In genomic region chr4:148539387-148539786, GRCh38 we compare ENCODE assay signal across 15 cellular contexts.
DNase-seq lines count a peak whose midpoint lies in the region; ATAC-seq, FAIRE-seq and TF ChIP-seq lines count a peak whose summit lies in the region.
"Had no signal": no experiment of that assay in that cellular context is flagged by ENCODE, and none has a peak within 500 bp of the region (broad histone marks: within the 10 kb centered on the region; RNA-seq: fewer than 3 reads in every experiment).

No MANE protein-coding gene starts in this region.

- FAIRE-seq in pancreas (lab: Jason Lieb, UNC), result no peak

- WGBS in pancreas, 2 donors, result 71 to 87% methylated on average over 3 of the region's 3 CpGs

- H3K27me3 ChIP-seq in pancreas, result no peaks in the 10 kb centered on the region
- H3K27me3 ChIP-seq: SJSA1 had no signal

- no peak overlapping the region for H3K4me3 Mint-ChIP-seq in WTC11
- no peak overlapping the region for H3K4me3 Mint-ChIP-seq in nephron progenitor cell
- H3K4me3 Mint-ChIP-seq: CD8-positive, alpha-beta T cell had no signal

- H3K27ac Mint-ChIP-seq in WTC11 (no peak overlapping the region), nephron progenitor cell (no peak overlapping the region)
- H3K27ac Mint-ChIP-seq: CD8-positive, alpha-beta T cell had no signal

- intact Hi-C loops in mucosa of descending colon (cut with DNase I, micrococcal nuclease) (no loop called here), pancreas (cut with DNase I) (no loop called here)

- peaks cover 23% of the 10 kb centered on the region for H3K4me1 ChIP-seq in mucosa of descending colon (ENCODE audit: low read depth)
- no peaks in the 10 kb centered on the region for H3K4me1 ChIP-seq in pancreas
- H3K4me1 ChIP-seq: SJSA1 had no signal

- H3K9me3 Mint-ChIP-seq in WTC11, result peaks cover 14% of the 10 kb centered on the region
- H3K9me3 Mint-ChIP-seq in nephron progenitor cell, result peaks cover 9% of the 10 kb centered on the region

- no peaks in the 10 kb centered on the region for H3K27me3 Mint-ChIP-seq in WTC11 (ENCODE audit: low read depth)
- no peaks in the 10 kb centered on the region for H3K27me3 Mint-ChIP-seq in nephron progenitor cell (ENCODE audit: low read depth, poor library complexity)

- POLR2A ChIA-PET in WTC11 (lab: Charles Lee), result no interaction called here

- CTCF ChIA-PET in WTC11 (lab: Charles Lee), result no interaction called here

- H3K36me3 Mint-ChIP-seq in WTC11 (peaks cover 7% of the 10 kb centered on the region), nephron progenitor cell (ENCODE audit: low read depth) (no peaks in the 10 kb centered on the region)

- no peak for DNase-seq in WTC11 (ENCODE audit: low spot score)
- DNase-seq in iPS DF 19.7 (ENCODE audit: low read depth, low spot score), result peak; percentile 2
- DNase-seq in mucosa of descending colon, result peak in 2 of 3 donors; percentile 56 to 77
- DNase-seq in pancreas, result no peak
- no peak for DNase-seq in NCI-H2029 treated with DMSO at 0.1 percent for 48 hours (lab: John Stamatoyannopoulos, UW)
- DNase-seq in nephron progenitor cell, result no peak
- DNase-seq: CD8-positive, alpha-beta T cell; HCEC 1CT; IMR-90; Kasumi-1; NCI-H1930; NCI-H510A treated with DMSO at 0.1 percent for 48 hours had no signal

- H3K9me3 ChIP-seq in mucosa of descending colon (peaks cover 7% of the 10 kb centered on the region), pancreas (no peaks in the 10 kb centered on the region)
- H3K9me3 ChIP-seq: SJSA1 had no signal

- 0 out of 2 replicates have a peak, but pooled peaks cover 2% of the 10 kb centered on the region for H3K4me1 Mint-ChIP-seq in WTC11
- peaks cover 6% of the 10 kb centered on the region for H3K4me1 Mint-ChIP-seq in nephron progenitor cell

- TF ChIP-seq CTCF in WTC11 (IDR thresholded peaks at IDR 0.05) (no peak), mucosa of descending colon (IDR thresholded peaks at IDR 0.05) (no peak), pancreas (IDR thresholded peaks at IDR 0.05) (no peak), nephron progenitor cell (IDR thresholded peaks at IDR 0.05) (no peak)

- ATAC-seq in WTC11 (peak; percentile 71), mucosa of descending colon (peak; percentile 93), pancreas (no peak), GM19035 (IDR thresholded peaks at IDR 0.05; ENCODE audit: unreplicated experiment) (no peak)
- ATAC-seq: CD8-positive, alpha-beta T cell had no signal

- H3K4me3 ChIP-seq in mucosa of descending colon (no peak overlapping the region), pancreas (no peak overlapping the region)
- H3K4me3 ChIP-seq: SJSA1 had no signal

- no peak overlapping the region for H3K27ac ChIP-seq in pancreas
- H3K27ac ChIP-seq: RWPE1, SJSA1 had no signal

- H3K36me3 ChIP-seq in mucosa of descending colon (ENCODE audit: low read depth), result no peaks in the 10 kb centered on the region
- no peaks in the 10 kb centered on the region for H3K36me3 ChIP-seq in pancreas
- H3K36me3 ChIP-seq: SJSA1 had no signal

TF ChIP-seq in WTC11, 78 proteins besides CTCF, POLR2A, EP300 and RAD21:
- TF ChIP-seq E2F4 (CRISPR knock-in tag; IDR thresholded peaks at IDR 0.05; ENCODE audit: borderline replicate concordance, low read depth), result no peak
- TF ChIP-seq EMX1 (CRISPR knock-in tag; IDR thresholded peaks at IDR 0.05), result no peak
- no peak for TF ChIP-seq ZNF281 (CRISPR knock-in tag; IDR thresholded peaks at IDR 0.05)
- no peak for TF ChIP-seq ATF6 (CRISPR knock-in tag; IDR thresholded peaks at IDR 0.05)
- no peak for TF ChIP-seq ATF1 (CRISPR knock-in tag; IDR thresholded peaks at IDR 0.05)
- TF ChIP-seq HMGA2 (CRISPR knock-in tag; IDR thresholded peaks at IDR 0.05), result no peak
- TF ChIP-seq ETV6 (CRISPR knock-in tag; IDR thresholded peaks at IDR 0.05), result no peak
- no peak for TF ChIP-seq OVOL2 (CRISPR knock-in tag; IDR thresholded peaks at IDR 0.05; ENCODE audit: borderline replicate concordance)
- TF ChIP-seq SMAD3 (CRISPR knock-in tag; IDR thresholded peaks at IDR 0.05; ENCODE audit: borderline replicate concordance), result no peak
- TF ChIP-seq FOXP4 (CRISPR knock-in tag; IDR thresholded peaks at IDR 0.05), result no peak
- TF ChIP-seq ZNF121 (CRISPR knock-in tag; IDR thresholded peaks at IDR 0.05), result no peak
- no peak for TF ChIP-seq MLX (CRISPR knock-in tag; IDR thresholded peaks at IDR 0.05)
- TF ChIP-seq ZNF671 (CRISPR knock-in tag; IDR thresholded peaks at IDR 0.05), result no peak

Comparison
In these comparisons a context has a peak if more than half of its experiments do, and no peak if none do; other contexts are left out.
1. ATAC-seq: peak in WTC11 (single experiment) and mucosa of descending colon (single experiment); none in pancreas (0 of 4) and GM19035 (single experiment).
2. DNase-seq: peak in iPS DF 19.7 (single experiment) and mucosa of descending colon (2 of 3); none in WTC11 (single experiment), pancreas (0 of 6), NCI-H2029 treated with DMSO at 0.1 percent for 48 hours (single experiment) and nephron progenitor cell (single experiment).